1 cellular context compared by ENCODE assay signal in the genomic region with DNA sequence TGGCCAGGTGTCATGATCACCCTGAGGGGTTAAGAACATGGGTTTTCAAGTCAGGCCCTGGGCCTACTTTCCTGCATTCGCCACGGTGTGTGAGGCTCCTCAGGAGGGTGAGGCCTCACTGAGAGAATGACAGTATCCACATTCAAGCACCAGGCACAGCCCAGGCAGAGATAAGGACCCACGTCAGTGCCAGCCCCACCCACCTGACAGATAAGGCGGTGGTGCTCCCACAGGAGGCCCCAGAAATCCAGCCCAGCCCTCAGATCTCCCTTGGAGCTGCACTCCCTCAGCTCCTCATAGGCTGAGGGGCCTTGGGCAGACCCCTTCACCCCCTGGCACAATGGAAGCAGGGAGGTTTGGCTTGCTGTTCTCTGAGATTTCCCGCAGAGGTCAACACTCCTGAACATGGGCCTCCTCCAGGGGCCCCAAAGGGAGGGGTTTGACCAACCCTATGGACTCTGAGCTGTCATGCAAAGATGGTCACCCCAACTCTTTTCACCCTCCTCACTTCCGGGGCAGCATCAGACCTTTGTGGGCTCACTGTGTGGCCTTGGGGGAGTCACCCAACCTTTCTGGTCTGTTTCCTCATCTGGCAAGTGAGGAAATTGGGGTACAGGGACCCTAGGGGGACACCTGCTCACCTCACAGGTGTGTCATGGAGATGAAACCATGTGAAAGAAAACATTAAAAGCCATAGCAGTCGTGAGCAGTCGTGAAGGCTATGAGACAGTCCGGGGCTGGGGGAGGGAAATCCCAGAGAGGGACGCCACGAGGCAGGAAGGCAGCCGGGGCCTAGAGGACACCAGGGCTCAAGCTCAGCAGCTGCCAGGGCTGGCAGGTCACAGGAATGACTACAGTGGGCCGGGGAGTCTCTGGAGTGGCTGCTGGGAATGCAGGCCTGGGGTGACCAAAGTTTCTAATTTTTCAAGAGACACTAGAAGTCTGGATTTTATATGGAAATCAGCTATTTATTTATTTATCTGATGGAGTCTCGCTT.
A peak's percentile ranks its signal among the peaks of the same experiment; 100 is the strongest.
TF ChIP-seq lines count a peak whose summit lies in the region.

No MANE protein-coding gene starts in this region.

TF ChIP-seq in HEK293, 187 proteins besides CTCF, POLR2A, EP300 and RAD21 (continued from another document):
- TF ChIP-seq, protein P1, sequence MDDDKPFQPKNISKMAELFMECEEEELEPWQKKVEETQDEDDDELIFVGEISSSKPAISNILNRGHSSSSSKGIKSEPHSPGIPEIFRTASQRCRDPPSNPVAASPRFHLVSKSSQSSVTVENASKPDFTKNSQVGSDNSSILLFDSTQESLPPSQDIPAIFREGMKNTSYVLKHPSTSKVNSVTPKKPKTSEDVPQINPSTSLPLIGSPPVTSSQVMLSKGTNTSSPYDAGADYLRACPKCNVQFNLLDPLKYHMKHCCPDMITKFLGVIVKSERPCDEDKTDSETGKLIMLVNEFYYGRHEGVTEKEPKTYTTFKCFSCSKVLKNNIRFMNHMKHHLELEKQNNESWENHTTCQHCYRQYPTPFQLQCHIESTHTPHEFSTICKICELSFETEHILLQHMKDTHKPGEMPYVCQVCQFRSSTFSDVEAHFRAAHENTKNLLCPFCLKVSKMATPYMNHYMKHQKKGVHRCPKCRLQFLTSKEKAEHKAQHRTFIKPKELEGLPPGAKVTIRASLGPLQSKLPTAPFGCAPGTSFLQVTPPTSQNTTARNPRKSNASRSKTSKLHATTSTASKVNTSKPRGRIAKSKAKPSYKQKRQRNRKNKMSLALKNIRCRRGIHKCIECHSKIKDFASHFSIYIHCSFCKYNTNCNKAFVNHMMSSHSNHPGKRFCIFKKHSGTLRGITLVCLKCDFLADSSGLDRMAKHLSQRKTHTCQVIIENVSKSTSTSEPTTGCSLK (tag by site-specific recombination; IDR thresholded peaks at IDR 0.05), result no peak
- TF ChIP-seq ZNF843 (tag by site-specific recombination; IDR thresholded peaks at IDR 0.05) (no peak), ZNF274 (IDR thresholded peaks at IDR 0.05; ENCODE audit: low read length) (no peak), ZNF274 (tag by site-specific recombination; IDR thresholded peaks at IDR 0.05; ENCODE audit: borderline replicate concordance) (no peak), SP7 (tag by site-specific recombination; IDR thresholded peaks at IDR 0.05) (0 out of 2 replicates have a peak, but pooled peaks have one; percentile 14), GLIS1 (tag by site-specific recombination; IDR thresholded peaks at IDR 0.05) (peak; percentile 52), ZFHX2 (tag by site-specific recombination; conservative IDR thresholded peaks at IDR 0.05) (peak; percentile 65)
- TF ChIP-seq, protein P2, sequence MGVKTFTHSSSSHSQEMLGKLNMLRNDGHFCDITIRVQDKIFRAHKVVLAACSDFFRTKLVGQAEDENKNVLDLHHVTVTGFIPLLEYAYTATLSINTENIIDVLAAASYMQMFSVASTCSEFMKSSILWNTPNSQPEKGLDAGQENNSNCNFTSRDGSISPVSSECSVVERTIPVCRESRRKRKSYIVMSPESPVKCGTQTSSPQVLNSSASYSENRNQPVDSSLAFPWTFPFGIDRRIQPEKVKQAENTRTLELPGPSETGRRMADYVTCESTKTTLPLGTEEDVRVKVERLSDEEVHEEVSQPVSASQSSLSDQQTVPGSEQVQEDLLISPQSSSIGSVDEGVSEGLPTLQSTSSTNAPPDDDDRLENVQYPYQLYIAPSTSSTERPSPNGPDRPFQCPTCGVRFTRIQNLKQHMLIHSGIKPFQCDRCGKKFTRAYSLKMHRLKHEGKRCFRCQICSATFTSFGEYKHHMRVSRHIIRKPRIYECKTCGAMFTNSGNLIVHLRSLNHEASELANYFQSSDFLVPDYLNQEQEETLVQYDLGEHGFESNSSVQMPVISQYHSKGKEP (tag by site-specific recombination; IDR thresholded peaks at IDR 0.05), result no peak
- TF ChIP-seq, protein P3, sequence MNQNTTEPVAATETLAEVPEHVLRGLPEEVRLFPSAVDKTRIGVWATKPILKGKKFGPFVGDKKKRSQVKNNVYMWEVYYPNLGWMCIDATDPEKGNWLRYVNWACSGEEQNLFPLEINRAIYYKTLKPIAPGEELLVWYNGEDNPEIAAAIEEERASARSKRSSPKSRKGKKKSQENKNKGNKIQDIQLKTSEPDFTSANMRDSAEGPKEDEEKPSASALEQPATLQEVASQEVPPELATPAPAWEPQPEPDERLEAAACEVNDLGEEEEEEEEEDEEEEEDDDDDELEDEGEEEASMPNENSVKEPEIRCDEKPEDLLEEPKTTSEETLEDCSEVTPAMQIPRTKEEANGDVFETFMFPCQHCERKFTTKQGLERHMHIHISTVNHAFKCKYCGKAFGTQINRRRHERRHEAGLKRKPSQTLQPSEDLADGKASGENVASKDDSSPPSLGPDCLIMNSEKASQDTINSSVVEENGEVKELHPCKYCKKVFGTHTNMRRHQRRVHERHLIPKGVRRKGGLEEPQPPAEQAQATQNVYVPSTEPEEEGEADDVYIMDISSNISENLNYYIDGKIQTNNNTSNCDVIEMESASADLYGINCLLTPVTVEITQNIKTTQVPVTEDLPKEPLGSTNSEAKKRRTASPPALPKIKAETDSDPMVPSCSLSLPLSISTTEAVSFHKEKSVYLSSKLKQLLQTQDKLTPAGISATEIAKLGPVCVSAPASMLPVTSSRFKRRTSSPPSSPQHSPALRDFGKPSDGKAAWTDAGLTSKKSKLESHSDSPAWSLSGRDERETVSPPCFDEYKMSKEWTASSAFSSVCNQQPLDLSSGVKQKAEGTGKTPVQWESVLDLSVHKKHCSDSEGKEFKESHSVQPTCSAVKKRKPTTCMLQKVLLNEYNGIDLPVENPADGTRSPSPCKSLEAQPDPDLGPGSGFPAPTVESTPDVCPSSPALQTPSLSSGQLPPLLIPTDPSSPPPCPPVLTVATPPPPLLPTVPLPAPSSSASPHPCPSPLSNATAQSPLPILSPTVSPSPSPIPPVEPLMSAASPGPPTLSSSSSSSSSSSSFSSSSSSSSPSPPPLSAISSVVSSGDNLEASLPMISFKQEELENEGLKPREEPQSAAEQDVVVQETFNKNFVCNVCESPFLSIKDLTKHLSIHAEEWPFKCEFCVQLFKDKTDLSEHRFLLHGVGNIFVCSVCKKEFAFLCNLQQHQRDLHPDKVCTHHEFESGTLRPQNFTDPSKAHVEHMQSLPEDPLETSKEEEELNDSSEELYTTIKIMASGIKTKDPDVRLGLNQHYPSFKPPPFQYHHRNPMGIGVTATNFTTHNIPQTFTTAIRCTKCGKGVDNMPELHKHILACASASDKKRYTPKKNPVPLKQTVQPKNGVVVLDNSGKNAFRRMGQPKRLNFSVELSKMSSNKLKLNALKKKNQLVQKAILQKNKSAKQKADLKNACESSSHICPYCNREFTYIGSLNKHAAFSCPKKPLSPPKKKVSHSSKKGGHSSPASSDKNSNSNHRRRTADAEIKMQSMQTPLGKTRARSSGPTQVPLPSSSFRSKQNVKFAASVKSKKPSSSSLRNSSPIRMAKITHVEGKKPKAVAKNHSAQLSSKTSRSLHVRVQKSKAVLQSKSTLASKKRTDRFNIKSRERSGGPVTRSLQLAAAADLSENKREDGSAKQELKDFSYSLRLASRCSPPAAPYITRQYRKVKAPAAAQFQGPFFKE (tag by site-specific recombination; IDR thresholded peaks at IDR 0.05; ENCODE audit: borderline replicate concordance), result no peak
